Comparison of ENCODE assay signal across 10 cellular contexts in the genomic region with DNA sequence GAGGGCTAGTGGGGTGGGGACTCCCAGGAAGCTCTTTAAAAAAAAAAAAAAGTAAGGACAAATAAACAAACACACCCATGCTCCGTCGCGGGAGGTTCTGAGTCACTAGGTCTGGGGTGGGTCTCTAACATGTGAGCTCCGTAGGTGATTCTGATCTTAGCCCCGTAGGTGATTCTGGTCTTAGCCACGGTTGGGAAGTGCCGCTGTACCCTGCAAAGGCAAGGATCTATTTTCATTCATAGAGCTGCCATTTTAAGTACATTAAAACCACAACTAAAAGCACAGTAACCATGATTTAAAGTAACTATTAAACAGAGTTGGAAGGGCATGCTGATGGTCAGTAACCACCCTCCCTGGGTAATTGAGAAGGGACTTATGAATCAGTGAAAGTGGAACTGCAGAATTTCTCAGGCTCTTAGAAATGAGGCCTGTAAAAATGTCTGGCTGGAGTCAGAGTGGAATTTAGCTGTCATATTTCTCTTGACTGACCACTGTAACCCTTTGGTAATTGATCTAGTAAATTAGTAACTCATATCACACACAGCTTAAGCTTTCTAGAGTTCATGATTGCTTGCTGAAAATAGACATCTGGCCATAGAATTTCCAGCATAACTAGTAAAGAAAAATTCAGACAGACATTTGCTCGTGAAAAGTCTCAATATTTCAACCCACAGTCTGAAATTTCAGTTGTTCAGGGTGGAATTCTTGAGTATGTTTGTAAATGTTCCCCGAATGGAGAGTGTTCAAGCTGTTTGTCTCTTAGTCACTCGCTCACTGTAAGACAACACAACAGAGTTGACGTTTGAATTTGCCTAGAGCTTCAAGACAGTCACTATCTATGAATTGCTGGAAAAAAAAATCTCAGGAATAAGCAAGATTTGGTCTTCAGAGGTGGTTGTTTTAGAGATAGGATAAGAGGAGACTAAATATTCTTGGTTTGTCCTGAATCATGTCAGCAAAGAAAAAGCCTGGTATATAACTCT. TPM values are rescaled to one million over a fixed set of nuclear protein-coding genes. Genes with fewer than 3 reads are reported as not detected.
DNase-seq lines count a peak whose midpoint lies in the region; ATAC-seq and TF ChIP-seq lines count a peak whose summit lies in the region.
"Had no signal": no experiment of that assay in that cellular context is flagged by ENCODE, and none has a peak within 500 bp of the region (broad histone marks: within the 10 kb centered on the region; RNA-seq: fewer than 3 reads in every experiment).

No MANE protein-coding gene starts in this region.

- no peak overlapping the region for H3K4me3 ChIP-seq in adipocyte (ENCODE audit: low read length)
- no peak overlapping the region for H3K4me3 ChIP-seq in coronary artery
- H3K4me3 ChIP-seq: gastrocnemius medialis, right atrium auricular region had no signal

- peak overlapping the region; percentile 18 for H3K9ac ChIP-seq in adipocyte (ENCODE audit: low read length)

- DNase-seq in adipocyte (ENCODE audit: low read depth): peak; percentile 29
- peak; percentile 80 to 90 for DNase-seq in left colon
- DNase-seq in ureter (ENCODE audit: low spot score): peak; percentile 69
- no peak for DNase-seq in KG1 (lab: John Stamatoyannopoulos, UW)
- DNase-seq in coronary artery (ENCODE audit: low spot score): no peak
- DNase-seq in NCI-H446 treated with DMSO at 0.1 percent for 48 hours (lab: John Stamatoyannopoulos, UW): no peak
- DNase-seq: gastrocnemius medialis, NCI-H1930 had no signal

- no peaks in the 10 kb centered on the region for H3K36me3 ChIP-seq in adipocyte (ENCODE audit: control insufficient read depth, insufficient read depth, low read length, severe bottlenecking)
- H3K36me3 ChIP-seq: gastrocnemius medialis, right atrium auricular region had no signal

- ATAC-seq in HG02938 (IDR thresholded peaks at IDR 0.05; ENCODE audit: unreplicated experiment) (peak; percentile 71), left colon (peak; percentile 83)

- H3K4me1 ChIP-seq in adipocyte (ENCODE audit: control insufficient read depth, insufficient read depth, low read length): peaks cover 24% of the 10 kb centered on the region
- H3K4me1 ChIP-seq: gastrocnemius medialis, right atrium auricular region had no signal

- H3K27ac ChIP-seq in coronary artery: no peak overlapping the region
- H3K27ac ChIP-seq: gastrocnemius medialis, right atrium auricular region had no signal

- no peaks in the 10 kb centered on the region for H3K27me3 ChIP-seq in adipocyte (replicated peaks; ENCODE audit: control insufficient read depth, insufficient read depth, low read length)
- H3K27me3 ChIP-seq: gastrocnemius medialis, right atrium auricular region had no signal

- no peak for TF ChIP-seq CTCF in coronary artery (IDR thresholded peaks at IDR 0.05)

- intact Hi-C loops in left colon (cut with DNase I, micrococcal nuclease): no loop called here

- H3K9me3 ChIP-seq in adipocyte (ENCODE audit: control insufficient read depth, low read length): no peaks in the 10 kb centered on the region
- H3K9me3 ChIP-seq: gastrocnemius medialis, right atrium auricular region had no signal

RNA-seq across cellular contexts. Expression of gene TCF7L2, which starts 34.2 kb away (rescaled TPM):
- 100 to 1,000 TPM; 114 to 118 TPM for total RNA-seq in left colon
- 52.5 TPM for total RNA-seq in ureter

Comparison
In these comparisons a context has a peak if more than half of its experiments do, and no peak if none do; other contexts are left out.
1. DNase-seq: peak in adipocyte (single experiment), left colon (2 of 2) and ureter (single experiment); none in KG1 (single experiment), coronary artery (single experiment) and NCI-H446 treated with DMSO at 0.1 percent for 48 hours (single experiment).